Comparison of ENCODE assay signal across 14 cellular contexts in genomic region chr12:113197518-113198077, GRCh38. TPM values are rescaled to one million over a fixed set of nuclear protein-coding genes. Genes with fewer than 3 reads are reported as not detected.
"Had no signal": no experiment of that assay in that cellular context is flagged by ENCODE, and none has a peak within 500 bp of the region (broad histone marks: within the 10 kb centered on the region; RNA-seq: fewer than 3 reads in every experiment).

No MANE protein-coding gene starts in this region.

- H3K27me3 Mint-ChIP-seq: activated CD4-positive, alpha-beta T cell treated with anti-CD3 and anti-CD28 coated beads, Interleukin-2, amount 10 ng/mL, durations not matched to agents 24 days and 14 days; activated naive CD4-positive, alpha-beta T cell treated with anti-CD3 and anti-CD28 coated beads, Interleukin-2, amount 50 U/mL, for 24 hours; effector memory CD8-positive, alpha-beta T cell had no signal

- H3K27me3 ChIP-seq: adrenal gland, body of pancreas, heart left ventricle, ovary had no signal

- H3K4me3 Mint-ChIP-seq: activated CD4-positive, alpha-beta T cell treated with anti-CD3 and anti-CD28 coated beads, Interleukin-2, amount 10 ng/mL, durations not matched to agents 24 days and 14 days; activated CD8-positive, alpha-beta T cell treated with anti-CD3 and anti-CD28 coated beads, Interleukin-2, amount 10 ng/mL, durations not matched to agents 7 days and 5 days; activated naive CD4-positive, alpha-beta T cell treated with anti-CD3 and anti-CD28 coated beads, Interleukin-2, amount 50 U/mL, for 24 hours; effector memory CD8-positive, alpha-beta T cell; immature natural killer cell had no signal

- H3K9me3 ChIP-seq: adrenal gland, body of pancreas, heart left ventricle, lower lobe of right lung, ovary had no signal

- H3K36me3 ChIP-seq: adrenal gland, heart left ventricle, ovary had no signal

- H3K4me3 ChIP-seq: adrenal gland, body of pancreas, heart left ventricle, lower lobe of right lung, ovary had no signal

- H3K27ac Mint-ChIP-seq: activated CD4-positive, alpha-beta T cell treated with anti-CD3 and anti-CD28 coated beads, Interleukin-2, amount 10 ng/mL, durations not matched to agents 24 days and 14 days; activated CD8-positive, alpha-beta T cell treated with anti-CD3 and anti-CD28 coated beads, Interleukin-2, amount 10 ng/mL, durations not matched to agents 7 days and 5 days; activated naive CD4-positive, alpha-beta T cell treated with anti-CD3 and anti-CD28 coated beads, Interleukin-2, amount 50 U/mL, for 24 hours; effector memory CD8-positive, alpha-beta T cell had no signal

- FAIRE-seq: TTC549, urothelium cell line had no signal

- DNase-seq: lower lobe of right lung had no signal

- H3K27ac ChIP-seq: body of pancreas, heart left ventricle, lower lobe of right lung, ovary had no signal

- H3K36me3 Mint-ChIP-seq: immature natural killer cell had no signal

RNA-seq across cellular contexts. Expression of gene CFAP73, which starts 48.1 kb away (rescaled TPM):
- total RNA-seq: activated CD4-positive, alpha-beta T cell treated with anti-CD3 and anti-CD28 coated beads, Interleukin-2, amount 10 ng/mL, durations not matched to agents 24 days and 14 days; fibroblast of lung; heart left ventricle; myocyte had no signal
- polyA plus RNA-seq: fibroblast of lung, immature natural killer cell had no signal
